Comparison of ENCODE assay signal across 30 cellular contexts in genomic region chr11:71357414-71357813, GRCh38.
DNase-seq lines count a peak whose midpoint lies in the region; ATAC-seq and TF ChIP-seq lines count a peak whose summit lies in the region.
"Had no signal": no experiment of that assay in that cellular context is flagged by ENCODE, and none has a peak within 500 bp of the region (broad histone marks: within the 10 kb centered on the region; RNA-seq: fewer than 3 reads in every experiment).

No MANE protein-coding gene starts in this region.

- DNase-seq in mesenteric fat pad (ENCODE audit: low spot score) = peak; percentile 53
- DNase-seq in neuronal stem cell (ENCODE audit: low spot score) = no peak
- DNase-seq in spleen = peak; percentile 51
- no peak for DNase-seq in HPDE6-E6E7 (ENCODE audit: extremely low spot score)
- DNase-seq in DMS79 (lab: John Stamatoyannopoulos, UW) = no peak
- DNase-seq: 8988T; ACHN; AML-193; BE2C; C1 segment of cervical spinal cord; Caco-2; Calu3; CD4-positive, alpha-beta memory T cell; CD4-positive, alpha-beta T cell; CD4-positive, CD25-positive, alpha-beta regulatory T cell; CD8-positive, alpha-beta memory T cell; CD8-positive, alpha-beta T cell; COR-L47; DMS 273 treated with DMSO at 0.1 percent for 48 hours; DMS153; DMS53; DMS79 treated with DMSO at 0.1 percent for 48 hours; DND-41; EL had no signal

- H2AFZ ChIP-seq in neuronal stem cell (ENCODE audit: low read length) = no peak overlapping the region

- H2BK15ac ChIP-seq in neuronal stem cell (ENCODE audit: low read length) = no peak overlapping the region

- H4K8ac ChIP-seq in neuronal stem cell (ENCODE audit: low read depth, low read length) = no peak overlapping the region

- H3K23ac ChIP-seq in neuronal stem cell (ENCODE audit: low read depth, low read length, poor library complexity) = no peak overlapping the region

- H3K9ac ChIP-seq in neuronal stem cell (ENCODE audit: low read depth, low read length, poor library complexity) = no peak overlapping the region
- H3K9ac ChIP-seq: BLaER1; BLaER1 treated with 17β-estradiol and CSF1 and Interleukin-3, amounts not matched to agents 10 nM and 100 nM had no signal

- no peaks in the 10 kb centered on the region for H3K4me1 ChIP-seq in neuronal stem cell (ENCODE audit: control insufficient read depth in 2 of 2, insufficient read depth in 1 of 2, low read depth in 1 of 2, low read length in 2 of 2)
- H3K4me1 ChIP-seq in spleen = no peaks in the 10 kb centered on the region
- H3K4me1 ChIP-seq: A549; BE2C; BLaER1; BLaER1 treated with 17β-estradiol and CSF1 and Interleukin-3, amounts not matched to agents 10 nM and 100 nM; Caco-2 had no signal

- H2BK120ac ChIP-seq in neuronal stem cell (ENCODE audit: low read depth, low read length) = no peak overlapping the region

- H4K91ac ChIP-seq in neuronal stem cell (ENCODE audit: low read depth, low read length, poor library complexity) = no peak overlapping the region

- TF ChIP-seq CTCF in spleen (IDR thresholded peaks at IDR 0.05 in 8 of 11, conservative IDR thresholded peaks at IDR 0.05 in 3 of 11) = no peak

- H3K14ac ChIP-seq in neuronal stem cell (ENCODE audit: low read length) = no peak overlapping the region

- intact Hi-C loops in spleen (cut with DNase I; ENCODE audit: low total_unique reads) = no loop called here

- no peak overlapping the region for H2BK12ac ChIP-seq in neuronal stem cell (ENCODE audit: low read length)

- no peak for ATAC-seq in HG02840 (IDR thresholded peaks at IDR 0.05; ENCODE audit: low FRiP score, unreplicated experiment)
- ATAC-seq: A549; CD8-positive, alpha-beta T cell had no signal

- no peak overlapping the region for H3K4ac ChIP-seq in neuronal stem cell (ENCODE audit: low read length)

- H3K27ac ChIP-seq in neuronal stem cell (replicated peaks; ENCODE audit: low read length) (no peak overlapping the region), spleen (no peak overlapping the region)
- H3K27ac ChIP-seq: 22Rv1; A549; BLaER1; BLaER1 treated with 17β-estradiol and CSF1 and Interleukin-3, amounts not matched to agents 10 nM and 100 nM; C4-2B had no signal

- H2BK5ac ChIP-seq in neuronal stem cell (ENCODE audit: low read length) = no peak overlapping the region

- H3K79me1 ChIP-seq in neuronal stem cell (ENCODE audit: low read depth, low read length) = peaks cover 3% of the 10 kb centered on the region

- H2AK5ac ChIP-seq in neuronal stem cell (ENCODE audit: low read depth, low read length) = no peak overlapping the region

- TF ChIP-seq POLR2A in spleen (IDR thresholded peaks at IDR 0.05) = no peak

- H3K27me3 ChIP-seq in neuronal stem cell (ENCODE audit: control insufficient read depth in 3 of 3, insufficient read depth in 3 of 3, low read depth in 1 of 3, low read length in 3 of 3) = peaks cover 0 to 5% (median 0%) of the 10 kb centered on the region in 3 experiments
- H3K27me3 ChIP-seq in spleen (replicated peaks in 1 of 7) = peaks cover 0 to 42% (median 0%) of the 10 kb centered on the region in 7 donors
- H3K27me3 ChIP-seq: BLaER1; BLaER1 treated with 17β-estradiol and CSF1 and Interleukin-3, amounts not matched to agents 10 nM and 100 nM had no signal

- H3K36me3 ChIP-seq in neuronal stem cell (replicated peaks in 1 of 2; ENCODE audit: control insufficient read depth in 2 of 2, insufficient read depth in 2 of 2, low read length in 2 of 2) (no peaks in the 10 kb centered on the region), spleen (no peaks in the 10 kb centered on the region)
- H3K36me3 ChIP-seq: BE2C; BLaER1; BLaER1 treated with 17β-estradiol and CSF1 and Interleukin-3, amounts not matched to agents 10 nM and 100 nM had no signal

- H3K9me3 ChIP-seq in neuronal stem cell (replicated peaks in 1 of 2; ENCODE audit: control insufficient read depth in 2 of 2, insufficient read depth in 1 of 2, low read depth in 1 of 2, low read length in 2 of 2) (no peaks in the 10 kb centered on the region), spleen (peaks cover 0 to 13% (median 0%) of the 10 kb centered on the region in 8 donors)
- H3K9me3 ChIP-seq: A549, BE2C, Caco-2 had no signal

- H3K4me2 ChIP-seq in neuronal stem cell (ENCODE audit: insufficient read depth, low read length, poor library complexity, severe bottlenecking) = no peak overlapping the region
- H3K4me2 ChIP-seq: A549; BLaER1; BLaER1 treated with 17β-estradiol and CSF1 and Interleukin-3, amounts not matched to agents 10 nM and 100 nM had no signal

- no CpG with 5 or more reads among the region's 9 CpGs for WGBS in neuronal stem cell (ENCODE audit: extremely low coverage in 2 of 2, insufficient read length in 2 of 2, insufficient replicate concordance in 1 of 2), 2 donors
- 79 to 94% (median 80%) methylated on average over 5 to 9 of the region's 9 CpGs for WGBS in spleen, 5 donors

- H3K18ac ChIP-seq in neuronal stem cell (ENCODE audit: low read length) = peak overlapping the region; percentile 13

- H3K4me3 ChIP-seq in neuronal stem cell (ENCODE audit: low read length in 2 of 2) (no peak overlapping the region), spleen (no peak overlapping the region)
- H3K4me3 ChIP-seq: A549; BLaER1; BLaER1 treated with 17β-estradiol and CSF1 and Interleukin-3, amounts not matched to agents 10 nM and 100 nM had no signal

Comparison
In these comparisons a context has a peak if more than half of its experiments do, and no peak if none do; other contexts are left out.
1. DNase-seq: peak in mesenteric fat pad (single experiment) and spleen (single experiment); none in neuronal stem cell (single experiment), HPDE6-E6E7 (single experiment) and DMS79 (single experiment).